Comparison of ENCODE assay signal across 8 cellular contexts in the genomic region with DNA sequence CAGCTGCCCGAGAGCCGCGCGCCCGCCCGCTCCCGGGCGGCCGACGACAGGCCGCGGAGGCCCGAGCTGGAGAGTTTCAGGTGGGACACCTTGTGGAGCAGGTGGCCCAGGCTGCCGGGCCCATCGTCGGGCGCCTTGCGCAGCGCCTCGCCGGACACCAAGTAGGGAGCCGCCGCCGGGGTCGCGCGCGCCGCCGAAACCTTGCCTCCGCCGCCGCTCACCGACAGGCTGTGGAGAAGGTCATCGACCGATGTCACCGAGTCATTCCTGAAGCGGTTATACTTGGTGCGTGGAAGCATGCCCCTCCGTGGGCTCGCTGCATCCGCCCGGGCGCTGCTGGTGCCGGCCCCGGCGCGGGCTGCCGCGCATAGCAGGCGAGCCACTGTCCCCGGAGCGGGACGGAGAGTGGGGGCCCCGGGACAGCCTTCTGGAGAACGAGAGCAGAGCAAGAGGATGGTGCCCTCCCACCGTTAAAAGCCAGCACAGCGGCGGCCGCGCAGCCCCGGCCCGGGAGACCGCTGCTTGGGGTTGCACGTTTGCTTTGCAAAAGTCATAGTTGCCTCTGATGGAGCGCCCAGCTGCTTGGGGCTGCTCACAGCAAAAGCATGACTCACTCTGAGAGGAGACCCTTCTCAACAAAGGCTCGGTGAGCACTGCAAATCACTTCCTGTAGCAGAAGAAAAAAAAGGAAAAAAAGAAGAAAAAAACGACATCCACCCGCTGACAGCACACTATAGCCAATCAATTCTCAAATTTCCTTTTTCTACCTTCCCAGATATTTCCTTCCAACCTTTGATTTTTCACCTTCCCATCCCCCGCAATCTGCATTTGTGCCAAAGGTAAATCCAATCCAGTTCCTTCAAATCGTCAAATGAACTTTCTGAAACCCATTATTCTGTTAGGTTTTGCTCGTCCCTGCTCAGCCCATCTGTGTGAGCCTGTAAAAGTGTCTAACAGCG. TPM values are rescaled to one million over a fixed set of nuclear protein-coding genes. Genes with fewer than 3 reads are reported as not detected.
A peak's percentile ranks its signal among the peaks of the same experiment; 100 is the strongest.
DNase-seq lines count a peak whose midpoint lies in the region; ATAC-seq, FAIRE-seq and TF ChIP-seq lines count a peak whose summit lies in the region.

A gene with protein sequence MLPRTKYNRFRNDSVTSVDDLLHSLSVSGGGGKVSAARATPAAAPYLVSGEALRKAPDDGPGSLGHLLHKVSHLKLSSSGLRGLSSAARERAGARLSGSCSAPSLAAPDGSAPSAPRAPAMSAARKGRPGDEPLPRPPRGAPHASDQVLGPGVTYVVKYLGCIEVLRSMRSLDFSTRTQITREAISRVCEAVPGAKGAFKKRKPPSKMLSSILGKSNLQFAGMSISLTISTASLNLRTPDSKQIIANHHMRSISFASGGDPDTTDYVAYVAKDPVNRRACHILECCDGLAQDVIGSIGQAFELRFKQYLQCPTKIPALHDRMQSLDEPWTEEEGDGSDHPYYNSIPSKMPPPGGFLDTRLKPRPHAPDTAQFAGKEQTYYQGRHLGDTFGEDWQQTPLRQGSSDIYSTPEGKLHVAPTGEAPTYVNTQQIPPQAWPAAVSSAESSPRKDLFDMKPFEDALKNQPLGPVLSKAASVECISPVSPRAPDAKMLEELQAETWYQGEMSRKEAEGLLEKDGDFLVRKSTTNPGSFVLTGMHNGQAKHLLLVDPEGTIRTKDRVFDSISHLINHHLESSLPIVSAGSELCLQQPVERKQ (minus strand): TSS at position 657 of the 959 bp plus-strand sequence. CDS start 358 bp downstream, at position 299.

- H3K14ac ChIP-seq in IMR-90 (replicated peaks; ENCODE audit: low read depth, low read length): peak within 1 kb of the TSS; percentile 81

- H3K79me1 ChIP-seq in IMR-90 (ENCODE audit: low read depth in 1 of 2, low read length in 2 of 2): peaks cover 15 to 38% of the 10 kb centered on the region in 2 experiments

- H4K91ac ChIP-seq in IMR-90 (ENCODE audit: insufficient read depth, low read depth, low read length): peak within 1 kb of the TSS; percentile 83

- 2% methylated on average over 34 of the region's 73 CpGs; no CpG with 5 or more reads in 1 of the 2 experiments for WGBS in IMR-90 (ENCODE audit: extremely low coverage in 2 of 2, insufficient read length in 1 of 2), 2 experiments

- dilution Hi-C loops in IMR-90 (cut with HindIII; ENCODE audit: low sequenced_read_pairs, unreplicated experiment): no loop called here

- intact Hi-C loops in IMR-90 (cut with micrococcal nuclease): loop anchor here (5.0 to 10.0 kb wide), 5 partner anchors 141 to 586 kb away; no protein-coding TSS in a partner anchor

- BruUV-seq in IMR-90 (replicated peaks; lab: Mats Ljungman, UMichigan): no TSS peak

- H2BK20ac ChIP-seq in IMR-90 (ENCODE audit: low read depth, low read length): peak within 1 kb of the TSS; percentile 45; the same call in 1 of the 2 replicates

- H2AFZ ChIP-seq in IMR-90 (replicated peaks; ENCODE audit: low read length, poor library complexity): peak within 1 kb of the TSS; percentile 87

- peak; percentile 37 for ATAC-seq in IMR-90 (ENCODE audit: low read depth)
- ATAC-seq in HG03460 (IDR thresholded peaks at IDR 0.05; ENCODE audit: unreplicated experiment): no peak

- H3K4me3 ChIP-seq in AG04449 (ENCODE audit: low read depth, low read length): peak within 1 kb of the TSS; percentile 53
- H3K4me3 ChIP-seq in IMR-90 (ENCODE audit: insufficient read depth, low read depth, low read length): peak within 1 kb of the TSS; percentile 87
- H3K4me3 ChIP-seq in coronary artery: peak within 1 kb of the TSS; percentile 75
- H3K4me3 ChIP-seq in muscle layer of colon (ENCODE audit: low read depth in 1 of 2, low read length in 2 of 2): peak within 1 kb of the TSS; percentile 39 to 53

- FAIRE-seq in HTR-8/SVneo (lab: Jason Lieb, UNC): no peak

- no peaks in the 10 kb centered on the region for H3K9me3 ChIP-seq in IMR-90 (ENCODE audit: control insufficient read depth, insufficient read depth, low read length)
- no peaks in the 10 kb centered on the region for H3K9me3 ChIP-seq in muscle layer of colon (ENCODE audit: low read length)

- H3K56ac ChIP-seq in IMR-90 (ENCODE audit: extremely low read depth, insufficient read depth, low read length): peak within 1 kb of the TSS; percentile 87

- peaks cover 5% of the 10 kb centered on the region for H4K20me1 ChIP-seq in IMR-90 (ENCODE audit: insufficient read depth, low read length)

- no peak for TF ChIP-seq POLR2A in IMR-90 (IDR thresholded peaks at IDR 0.05; ENCODE audit: low read depth, low read length)

- peak within 1 kb of the TSS; percentile 73 for H2BK120ac ChIP-seq in IMR-90 (ENCODE audit: low read depth, low read length)

- H3K18ac ChIP-seq in IMR-90 (ENCODE audit: low read depth, low read length): peak within 1 kb of the TSS; percentile 80

- H3K27me3 ChIP-seq in IMR-90 (ENCODE audit: control insufficient read depth, insufficient read depth, low read length): no peaks in the 10 kb centered on the region
- H3K27me3 ChIP-seq in muscle layer of colon (ENCODE audit: control insufficient read depth in 1 of 2, insufficient read depth in 2 of 2, low read length in 2 of 2): peaks cover 27 to 46% of the 10 kb centered on the region in 2 donors

- H3K4me1 ChIP-seq in IMR-90 (ENCODE audit: control insufficient read depth, insufficient read depth, low read length): peaks cover 11% of the 10 kb centered on the region
- H3K4me1 ChIP-seq in muscle layer of colon (ENCODE audit: insufficient read depth, low read length): peaks cover 11% of the 10 kb centered on the region

- H3K9ac ChIP-seq in IMR-90 (ENCODE audit: low read depth, low read length): peak within 1 kb of the TSS; percentile 93
- no peak within 1 kb of the TSS for H3K9ac ChIP-seq in muscle layer of colon (ENCODE audit: low read length)

- H4K5ac ChIP-seq in IMR-90 (ENCODE audit: low read depth, low read length): peak within 1 kb of the TSS; percentile 75

- DNase-seq in AG04449 (ENCODE audit: low read depth, low spot score) (no peak), IMR-90 (peak; percentile 75), coronary artery (ENCODE audit: low spot score) (no peak), HTR-8/SVneo (ENCODE audit: insufficient read length, low spot score) (no peak), SIG-M5 (lab: John Stamatoyannopoulos, UW) (no peak)
- no peak for DNase-seq in central memory CD4-positive, alpha-beta T cell

- H2AK5ac ChIP-seq in IMR-90 (ENCODE audit: low read depth, low read length): peak within 1 kb of the TSS; percentile 50; the same call in 1 of the 2 replicates

- peak within 1 kb of the TSS; percentile 80 to 81 for H4K8ac ChIP-seq in IMR-90 (ENCODE audit: low read depth in 2 of 2, low read length in 2 of 2)

- peaks cover 1% of the 10 kb centered on the region; the same call in 1 of the 2 replicates for H3K9me1 ChIP-seq in IMR-90 (ENCODE audit: insufficient read depth, low read length)

- H2BK5ac ChIP-seq in IMR-90 (ENCODE audit: low read depth, low read length, poor library complexity, severe bottlenecking): peak within 1 kb of the TSS; percentile 88

- in situ Hi-C loops in IMR-90 (cut with MboI; ENCODE audit: low sequenced_read_pairs): no loop called here

- TF ChIP-seq RAD21 in IMR-90 (IDR thresholded peaks at IDR 0.05; ENCODE audit: low read length): no peak

- H3K4ac ChIP-seq in IMR-90 (ENCODE audit: low read depth, low read length): peak within 1 kb of the TSS; percentile 85

- H2AK9ac ChIP-seq in IMR-90 (replicated peaks; ENCODE audit: low read depth, low read length, poor library complexity): peak within 1 kb of the TSS; percentile 86

- POLR2A ChIA-PET in AG04449 (lab: Yijun Ruan, JAX): no interaction called here
- POLR2A ChIA-PET in IMR-90 (lab: Charles Lee; ENCODE audit: unreplicated experiment): no interaction called here

- H3K36me3 ChIP-seq in IMR-90 (ENCODE audit: control insufficient read depth, insufficient read depth, low read length) (no peaks in the 10 kb centered on the region), muscle layer of colon (ENCODE audit: insufficient read depth, low read length) (no peaks in the 10 kb centered on the region)

- TF ChIP-seq CTCF in AG04449 (IDR thresholded peaks at IDR 0.05; ENCODE audit: insufficient read depth, low read length, missing control alignments): no peak
- TF ChIP-seq CTCF in IMR-90 (conservative IDR thresholded peaks at IDR 0.05; ENCODE audit: low read depth, low read length): no peak
- TF ChIP-seq CTCF in coronary artery (IDR thresholded peaks at IDR 0.05): no peak

- H3K23ac ChIP-seq in IMR-90 (ENCODE audit: low read depth, low read length): peak within 1 kb of the TSS; percentile 86

- peak within 1 kb of the TSS; percentile 96 for H3K4me2 ChIP-seq in IMR-90 (ENCODE audit: low read depth, low read length)

- peak within 1 kb of the TSS; percentile 91 for H3K27ac ChIP-seq in IMR-90 (ENCODE audit: insufficient read depth, low read length)
- H3K27ac ChIP-seq in coronary artery: peak within 1 kb of the TSS in 1 of 2 donors; percentile 84
- H3K27ac ChIP-seq in muscle layer of colon (ENCODE audit: low read depth, low read length): no peak within 1 kb of the TSS

- CTCF ChIA-PET in AG04449 (lab: Yijun Ruan, JAX): no interaction called here
- CTCF ChIA-PET in IMR-90 (lab: Yijun Ruan, JAX): interaction anchor here (0.9 kb wide), 1 partner anchor 100 kb away, joined by 3 read pairs; no protein-coding TSS in a partner anchor

- H2BK15ac ChIP-seq in IMR-90 (ENCODE audit: low read depth, low read length): peak within 1 kb of the TSS; percentile 79; the same call in 2 of the 3 replicates

TF ChIP-seq in IMR-90, 13 proteins besides CTCF, POLR2A, EP300 and RAD21:
- TF ChIP-seq FOS (IDR thresholded peaks at IDR 0.05; ENCODE audit: low read depth, low read length): peak; percentile 39; the same call in 1 of the 2 replicates
- TF ChIP-seq NFE2L2 (IDR thresholded peaks at IDR 0.05; ENCODE audit: low read depth, low read length): no peak
- no peak for TF ChIP-seq USF2 (IDR thresholded peaks at IDR 0.05; ENCODE audit: low read depth, low read length)
- peak; percentile 24; the same call in 1 of the 2 replicates for TF ChIP-seq MAZ (IDR thresholded peaks at IDR 0.05; ENCODE audit: borderline replicate concordance, low read depth, low read length)

RNA-seq across cellular contexts. Expression of the gene that starts here (rescaled TPM):
- total RNA-seq in IMR-90 (2012; rRNA removed): 13.3 and 13.9 TPM in 2 replicates
- 4.5 and 5.9 TPM in 2 replicates for polyA plus RNA-seq in IMR-90 (2012; rRNA removed)
- 2.0 and 2.7 TPM in 2 replicates for polyA plus RNA-seq in IMR-90 (2012; cell fraction: cytosol; rRNA removed)
- polyA plus RNA-seq in IMR-90 (2012; cell fraction: nucleus; rRNA removed; ENCODE audit: low replicate concordance): 7.7 and 10.1 TPM in 2 replicates
